Comparison of ENCODE assay signal across 1 cellular context in the genomic region with DNA sequence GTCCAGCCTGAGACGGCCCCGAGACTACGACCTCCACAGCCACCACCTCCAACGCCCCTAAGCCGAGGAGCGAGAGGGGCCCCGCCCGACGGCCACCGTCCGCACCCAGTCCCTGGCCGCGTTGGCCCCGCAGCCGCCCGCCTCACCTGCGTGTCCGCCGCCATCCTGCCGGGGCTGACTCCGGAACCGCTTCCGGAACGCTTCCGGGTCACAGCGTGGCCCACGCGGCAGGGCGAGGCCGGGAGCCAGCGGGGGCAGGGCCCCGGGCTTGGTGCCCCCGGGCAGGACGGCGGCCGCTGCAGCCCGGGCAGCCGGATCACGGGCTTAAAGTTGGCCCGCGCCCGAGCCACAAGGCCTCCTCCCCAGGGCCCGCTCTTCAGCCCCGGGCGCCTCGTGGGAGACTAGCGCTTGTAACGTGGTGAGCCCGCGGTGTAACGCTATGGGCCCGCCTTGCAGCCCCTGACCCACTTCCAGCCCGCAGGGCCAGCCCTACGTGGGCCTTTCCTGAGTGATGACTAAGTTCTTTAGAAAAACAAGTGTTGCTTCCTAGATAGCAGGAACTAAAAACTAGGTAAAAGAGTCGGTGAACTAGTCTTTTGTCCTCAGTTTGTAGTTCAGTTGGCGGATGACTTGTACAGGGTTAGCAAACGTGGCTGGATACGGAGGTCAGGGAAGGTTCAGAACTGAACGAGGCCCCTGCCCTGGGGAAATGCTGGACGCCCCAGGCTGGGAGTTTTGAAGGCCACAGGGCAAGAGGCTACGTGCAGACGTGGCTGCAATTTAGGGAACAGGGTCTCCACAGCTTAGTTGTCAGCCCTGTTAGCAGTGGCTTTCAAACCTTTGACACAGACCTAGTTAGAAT.
TF ChIP-seq lines count a peak whose summit lies in the region.

A gene with protein sequence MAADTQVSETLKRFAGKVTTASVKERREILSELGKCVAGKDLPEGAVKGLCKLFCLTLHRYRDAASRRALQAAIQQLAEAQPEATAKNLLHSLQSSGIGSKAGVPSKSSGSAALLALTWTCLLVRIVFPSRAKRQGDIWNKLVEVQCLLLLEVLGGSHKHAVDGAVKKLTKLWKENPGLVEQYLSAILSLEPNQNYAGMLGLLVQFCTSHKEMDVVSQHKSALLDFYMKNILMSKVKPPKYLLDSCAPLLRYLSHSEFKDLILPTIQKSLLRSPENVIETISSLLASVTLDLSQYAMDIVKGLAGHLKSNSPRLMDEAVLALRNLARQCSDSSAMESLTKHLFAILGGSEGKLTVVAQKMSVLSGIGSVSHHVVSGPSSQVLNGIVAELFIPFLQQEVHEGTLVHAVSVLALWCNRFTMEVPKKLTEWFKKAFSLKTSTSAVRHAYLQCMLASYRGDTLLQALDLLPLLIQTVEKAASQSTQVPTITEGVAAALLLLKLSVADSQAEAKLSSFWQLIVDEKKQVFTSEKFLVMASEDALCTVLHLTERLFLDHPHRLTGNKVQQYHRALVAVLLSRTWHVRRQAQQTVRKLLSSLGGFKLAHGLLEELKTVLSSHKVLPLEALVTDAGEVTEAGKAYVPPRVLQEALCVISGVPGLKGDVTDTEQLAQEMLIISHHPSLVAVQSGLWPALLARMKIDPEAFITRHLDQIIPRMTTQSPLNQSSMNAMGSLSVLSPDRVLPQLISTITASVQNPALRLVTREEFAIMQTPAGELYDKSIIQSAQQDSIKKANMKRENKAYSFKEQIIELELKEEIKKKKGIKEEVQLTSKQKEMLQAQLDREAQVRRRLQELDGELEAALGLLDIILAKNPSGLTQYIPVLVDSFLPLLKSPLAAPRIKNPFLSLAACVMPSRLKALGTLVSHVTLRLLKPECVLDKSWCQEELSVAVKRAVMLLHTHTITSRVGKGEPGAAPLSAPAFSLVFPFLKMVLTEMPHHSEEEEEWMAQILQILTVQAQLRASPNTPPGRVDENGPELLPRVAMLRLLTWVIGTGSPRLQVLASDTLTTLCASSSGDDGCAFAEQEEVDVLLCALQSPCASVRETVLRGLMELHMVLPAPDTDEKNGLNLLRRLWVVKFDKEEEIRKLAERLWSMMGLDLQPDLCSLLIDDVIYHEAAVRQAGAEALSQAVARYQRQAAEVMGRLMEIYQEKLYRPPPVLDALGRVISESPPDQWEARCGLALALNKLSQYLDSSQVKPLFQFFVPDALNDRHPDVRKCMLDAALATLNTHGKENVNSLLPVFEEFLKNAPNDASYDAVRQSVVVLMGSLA (N-terminal part only) (minus strand): TSS at position 182 of the 862 bp plus-strand sequence. CDS start 18 bp downstream, at position 164.

TF ChIP-seq in Ishikawa, 13 proteins besides CTCF, POLR2A, EP300 and RAD21 (continued from another document):
- TF ChIP-seq TAF1 (IDR thresholded peaks at IDR 0.05; ENCODE audit: low read depth) (peak; percentile 92), CREB1 (IDR thresholded peaks at IDR 0.05; ENCODE audit: low read depth) (no peak; the same call in 1 of the 2 replicates), YY1 (IDR thresholded peaks at IDR 0.05; ENCODE audit: low read depth) (peak; percentile 95)
